In genomic region chr2:37630778-37631177, GRCh38 we compare ENCODE assay signal across 17 cellular contexts.
"Had no signal": no experiment of that assay in that cellular context is flagged by ENCODE, and none has a peak within 500 bp of the region (broad histone marks: within the 10 kb centered on the region; RNA-seq: fewer than 3 reads in every experiment).

No MANE protein-coding gene starts in this region.

- H3K27ac Mint-ChIP-seq: activated naive CD8-positive, alpha-beta T cell treated with anti-CD3 and anti-CD28 coated beads, Interleukin-2, amount 10 ng/mL, durations not matched to agents 7 days and 5 days; nephron progenitor cell; T-helper 2 cell treated with Interferon-gamma antibody and Interleukin-4, amounts not matched to agents 5 μg/mL and 100 μg/mL, for 36 hours had no signal

- H3K9me3 Mint-ChIP-seq: activated naive CD8-positive, alpha-beta T cell treated with anti-CD3 and anti-CD28 coated beads, Interleukin-2, amount 10 ng/mL, durations not matched to agents 7 days and 5 days; nephron progenitor cell; T-helper 2 cell treated with Interferon-gamma antibody and Interleukin-4, amounts not matched to agents 5 μg/mL and 100 μg/mL, for 36 hours had no signal

- H3K4me3 ChIP-seq: dorsolateral prefrontal cortex had no signal

- H3K4me3 Mint-ChIP-seq: activated naive CD8-positive, alpha-beta T cell treated with anti-CD3 and anti-CD28 coated beads, Interleukin-2, amount 10 ng/mL, durations not matched to agents 7 days and 5 days; nephron progenitor cell; T-helper 2 cell treated with Interferon-gamma antibody and Interleukin-4, amounts not matched to agents 5 μg/mL and 100 μg/mL, for 36 hours had no signal

- H3K4me1 Mint-ChIP-seq: nephron progenitor cell had no signal

- H3K27me3 ChIP-seq: dorsolateral prefrontal cortex had no signal

- ATAC-seq: activated CD4-positive, CD25-positive, alpha-beta regulatory T cell treated with anti-CD3 and anti-CD28 coated beads, Interleukin-2, amount 50 U/mL, for 24 hours; esophagus mucosa had no signal

- DNase-seq: activated CD4-positive, alpha-beta T cell treated with anti-CD3 and anti-CD28 coated beads, Interleukin-2, amount 50 U/mL, for 48 hours; activated CD8-positive, alpha-beta memory T cell treated with anti-CD3 and anti-CD28 coated beads, Interleukin-2, amount 50 U/mL, for 48 hours; activated naive CD8-positive, alpha-beta T cell treated with anti-CD3 and anti-CD28 coated beads, Interleukin-2, amount 10 ng/mL, durations not matched to agents 7 days and 5 days; anterior cingulate cortex; dorsolateral prefrontal cortex; head of caudate nucleus; mammary epithelial cell; nephron progenitor cell; retina; stimulated activated CD4-positive, alpha-beta T cell treated with anti-CD3 and anti-CD28 coated beads, Interleukin-15, amount 100 ng/mL, for 24 hours; stimulated activated CD4-positive, alpha-beta T cell treated with anti-CD3 and anti-CD28 coated beads, Interleukin-4, amount 100 ng/mL, for 24 hours had no signal

- H3K4me1 ChIP-seq: parathyroid adenoma had no signal

- H3K27me3 Mint-ChIP-seq: activated naive CD8-positive, alpha-beta T cell treated with anti-CD3 and anti-CD28 coated beads, Interleukin-2, amount 10 ng/mL, durations not matched to agents 7 days and 5 days had no signal

- H3K27ac ChIP-seq: dorsolateral prefrontal cortex, parathyroid adenoma had no signal

- FAIRE-seq: endometrium, urothelium cell line had no signal
